Comparison of ENCODE assay signal across 8 cellular contexts in genomic region chr12:57772429-57773322, GRCh38. TPM values are rescaled to one million over a fixed set of nuclear protein-coding genes. Genes with fewer than 3 reads are reported as not detected.
DNase-seq lines count a peak whose midpoint lies in the region; ATAC-seq and TF ChIP-seq lines count a peak whose summit lies in the region.

TSS of gene EEF1AKMT3 (plus strand) at chr12:57772614. CDS start at chr12:57772725, 111 bp downstream.

- H3K4me1 ChIP-seq in ascending aorta: peaks cover 2 to 15% of the 10 kb centered on the region in 2 donors
- H3K4me1 ChIP-seq in right cardiac atrium (ENCODE audit: control insufficient read depth, insufficient read depth, low read length): peaks cover 3% of the 10 kb centered on the region
- H3K4me1 ChIP-seq in prostate gland (replicated peaks): peaks cover 5% of the 10 kb centered on the region

- H3K27ac ChIP-seq in ascending aorta: peak within 1 kb of the TSS; percentile 90 to 94
- peak within 1 kb of the TSS; percentile 73 for H3K27ac ChIP-seq in right cardiac atrium (ENCODE audit: low read length)
- peak within 1 kb of the TSS; percentile 86 to 89 for H3K27ac ChIP-seq in prostate gland

- 2% methylated on average over 67 of the region's 67 CpGs for WGBS in right cardiac atrium
- under 1% methylated on average over 42 of the region's 67 CpGs for WGBS in prostate gland

- peak within 1 kb of the TSS; percentile 100 for H3K27ac Mint-ChIP-seq in activated T-cell treated with anti-CD3 and anti-CD28 coated beads, Interleukin-2, amount 50 U/mL, for 24 hours

- DNase-seq in activated T-cell treated with anti-CD3 and anti-CD28 coated beads, Interleukin-2, amount 50 U/mL, for 24 hours: no peak
- DNase-seq in activated T-cell treated with anti-CD3 and anti-CD28 coated beads for 4 hours (no peak), NCI-H82 (lab: John Stamatoyannopoulos, UW) (peak; percentile 81), ascending aorta (ENCODE audit: low spot score in 2 of 2) (peak in 1 of 2 donors; percentile 85), right cardiac atrium (peak; percentile 74 to 88 (median 87)), prostate gland (ENCODE audit: low spot score) (peak; percentile 63)

- TF ChIP-seq POLR2A in prostate gland (IDR thresholded peaks at IDR 0.05): no peak

- H3K4me1 Mint-ChIP-seq in activated T-cell treated with anti-CD3 and anti-CD28 coated beads, Interleukin-2, amount 50 U/mL, for 24 hours (ENCODE audit: low read depth): peaks cover 26% of the 10 kb centered on the region

- H3K27me3 ChIP-seq in ascending aorta (no peaks in the 10 kb centered on the region), right cardiac atrium (ENCODE audit: control insufficient read depth, insufficient read depth) (no peaks in the 10 kb centered on the region), prostate gland (replicated peaks; ENCODE audit: insufficient read depth) (no peaks in the 10 kb centered on the region)

- no peaks in the 10 kb centered on the region for H3K27me3 Mint-ChIP-seq in activated T-cell treated with anti-CD3 and anti-CD28 coated beads, Interleukin-2, amount 50 U/mL, for 24 hours

- H3K9me3 ChIP-seq in ascending aorta (no peaks in the 10 kb centered on the region), right cardiac atrium (ENCODE audit: control insufficient read depth, low read length) (no peaks in the 10 kb centered on the region), prostate gland (no peaks in the 10 kb centered on the region)

- intact Hi-C loops in ascending aorta (cut with DNase I) (no loop called here), right cardiac atrium (cut with DNase I) (no loop called here), prostate gland (cut with DNase I) (no loop called here)

- H3K36me3 ChIP-seq in ascending aorta (peaks cover 0 to 11% of the 10 kb centered on the region in 2 donors), prostate gland (no peaks in the 10 kb centered on the region)

- TF ChIP-seq CTCF in ascending aorta (IDR thresholded peaks at IDR 0.05): no peak
- no peak for TF ChIP-seq CTCF in prostate gland (IDR thresholded peaks at IDR 0.05)

- no peaks in the 10 kb centered on the region for H3K9me3 Mint-ChIP-seq in activated T-cell treated with anti-CD3 and anti-CD28 coated beads, Interleukin-2, amount 50 U/mL, for 24 hours

- H3K4me3 Mint-ChIP-seq in activated T-cell treated with anti-CD3 and anti-CD28 coated beads, Interleukin-2, amount 50 U/mL, for 24 hours: peak within 1 kb of the TSS; percentile 98

- ATAC-seq in HG02938 (IDR thresholded peaks at IDR 0.05; ENCODE audit: unreplicated experiment): peak; percentile 27
- ATAC-seq in right cardiac atrium: peak; percentile 75 to 81
- ATAC-seq in HG02973 (IDR thresholded peaks at IDR 0.05; ENCODE audit: unreplicated experiment): no peak

- H3K4me3 ChIP-seq in ascending aorta (peak within 1 kb of the TSS; percentile 80 to 83), right cardiac atrium (ENCODE audit: low read length) (peak within 1 kb of the TSS; percentile 49), prostate gland (peak within 1 kb of the TSS; percentile 67 to 88)

- peaks cover 54% of the 10 kb centered on the region for H3K36me3 Mint-ChIP-seq in activated T-cell treated with anti-CD3 and anti-CD28 coated beads, Interleukin-2, amount 50 U/mL, for 24 hours (ENCODE audit: low read depth)

RNA-seq across cellular contexts. Expression of gene EEF1AKMT3, which starts in this region (rescaled TPM):
- total RNA-seq in ascending aorta: 2.1 TPM
- 1 to 10 TPM; 2.1 to 3.1 (median 2.6) TPM for total RNA-seq in right cardiac atrium
- 0.95 TPM for polyA plus RNA-seq in right cardiac atrium
- 10 to 100 TPM; 12.1 to 12.6 TPM for total RNA-seq in prostate gland

Comparison
In these comparisons a context has a peak if more than half of its experiments do, and no peak if none do; other contexts are left out.
1. DNase-seq: peak in NCI-H82 (single experiment), right cardiac atrium (3 of 3) and prostate gland (single experiment); none in activated T-cell treated with anti-CD3 and anti-CD28 coated beads, Interleukin-2, amount 50 U/mL, for 24 hours (single experiment) and activated T-cell treated with anti-CD3 and anti-CD28 coated beads for 4 hours (single experiment).
2. Peak in every context shown above with its lines, with median percentiles within 50 percentile points of each other: H3K27ac ChIP-seq and H3K4me3 ChIP-seq.